ENCODE assay signal across 8 cellular contexts in the genomic region with DNA sequence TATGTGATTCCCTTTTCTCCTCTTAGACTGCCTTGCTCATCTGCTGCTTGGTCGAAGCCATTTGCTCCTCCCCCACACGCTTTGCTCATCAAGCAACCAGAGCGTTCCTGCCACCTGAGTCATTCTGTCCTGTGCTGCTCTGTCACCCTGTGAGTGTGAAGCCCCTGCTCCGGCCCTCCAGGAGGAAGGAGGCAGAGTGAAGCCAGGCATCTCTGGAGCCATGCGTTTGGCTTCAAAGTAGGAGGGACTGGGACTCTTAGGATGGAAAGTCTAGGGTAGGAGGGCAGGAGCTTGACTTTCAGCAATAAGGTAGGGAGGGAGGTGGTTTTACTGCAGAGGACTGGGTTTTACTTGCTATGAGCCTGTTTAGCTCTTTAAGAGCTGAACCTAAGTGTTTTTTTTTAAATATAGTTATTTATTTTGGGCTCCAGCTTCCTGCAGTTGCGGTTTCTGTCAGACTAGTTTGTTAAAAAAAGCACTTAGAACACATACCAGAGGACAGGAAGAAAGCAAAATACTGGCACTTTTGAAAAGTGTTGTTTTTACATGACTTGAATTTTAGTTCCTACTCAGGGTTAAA.
DNase-seq lines count a peak whose midpoint lies in the region; ATAC-seq and TF ChIP-seq lines count a peak whose summit lies in the region.

No MANE protein-coding gene starts in this region.

- H3K36me3 Mint-ChIP-seq in activated naive CD8-positive, alpha-beta T cell treated with anti-CD3 and anti-CD28 coated beads for 36 hours, result no peaks in the 10 kb centered on the region

- ATAC-seq in GM19043 (IDR thresholded peaks at IDR 0.05; ENCODE audit: low read depth, unreplicated experiment) (peak; percentile 88), HG03196 (IDR thresholded peaks at IDR 0.05; ENCODE audit: unreplicated experiment) (peak; percentile 94), SK-N-SH treated with all-trans-retinoic acid at 6 μM for 48 hours (peak; percentile 90)

- peak overlapping the region; percentile 92 for H3K27ac Mint-ChIP-seq in activated naive CD8-positive, alpha-beta T cell treated with anti-CD3 and anti-CD28 coated beads for 36 hours

- DNase-seq in ACHN, result peak; percentile 85
- peak; percentile 76 for DNase-seq in activated naive CD8-positive, alpha-beta T cell treated with anti-CD3 and anti-CD28 coated beads for 36 hours
- peak; percentile 17 for DNase-seq in inferior parietal cortex (ENCODE audit: extremely low spot score)
- DNase-seq in stimulated activated CD4-positive, alpha-beta T cell treated with anti-CD3 and anti-CD28 coated beads, Interleukin-2, amount 100 ng/mL, for 24 hours, result peak; percentile 76 to 81
- DNase-seq in DMS153 (lab: John Stamatoyannopoulos, UW), result no peak

- H3K9me3 Mint-ChIP-seq in activated naive CD8-positive, alpha-beta T cell treated with anti-CD3 and anti-CD28 coated beads for 36 hours, result no peaks in the 10 kb centered on the region

- peak overlapping the region; percentile 71 for H3K4me3 Mint-ChIP-seq in activated naive CD8-positive, alpha-beta T cell treated with anti-CD3 and anti-CD28 coated beads for 36 hours

- H3K27me3 Mint-ChIP-seq in activated naive CD8-positive, alpha-beta T cell treated with anti-CD3 and anti-CD28 coated beads for 36 hours, result no peaks in the 10 kb centered on the region

- H3K4me1 Mint-ChIP-seq in activated naive CD8-positive, alpha-beta T cell treated with anti-CD3 and anti-CD28 coated beads for 36 hours, result peaks cover 32% of the 10 kb centered on the region

- in situ Hi-C loops in ACHN (cut with HindIII; ENCODE audit: low pct_ligation_motif_present, low pct_unique_long_range_greater_than_20kb, low sequenced_read_pairs), result no loop called here

TF ChIP-seq in SK-N-SH treated with all-trans-retinoic acid at 6 μM for 48 hours, 23 proteins besides CTCF, POLR2A, EP300 and RAD21:
- TF ChIP-seq, protein P1, sequence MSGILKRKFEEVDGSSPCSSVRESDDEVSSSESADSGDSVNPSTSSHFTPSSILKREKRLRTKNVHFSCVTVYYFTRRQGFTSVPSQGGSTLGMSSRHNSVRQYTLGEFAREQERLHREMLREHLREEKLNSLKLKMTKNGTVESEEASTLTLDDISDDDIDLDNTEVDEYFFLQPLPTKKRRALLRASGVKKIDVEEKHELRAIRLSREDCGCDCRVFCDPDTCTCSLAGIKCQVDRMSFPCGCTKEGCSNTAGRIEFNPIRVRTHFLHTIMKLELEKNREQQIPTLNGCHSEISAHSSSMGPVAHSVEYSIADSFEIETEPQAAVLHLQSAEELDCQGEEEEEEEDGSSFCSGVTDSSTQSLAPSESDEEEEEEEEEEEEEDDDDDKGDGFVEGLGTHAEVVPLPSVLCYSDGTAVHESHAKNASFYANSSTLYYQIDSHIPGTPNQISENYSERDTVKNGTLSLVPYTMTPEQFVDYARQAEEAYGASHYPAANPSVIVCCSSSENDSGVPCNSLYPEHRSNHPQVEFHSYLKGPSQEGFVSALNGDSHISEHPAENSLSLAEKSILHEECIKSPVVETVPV (CRISPR knock-in tag; IDR thresholded peaks at IDR 0.05), result no peak
- no peak for TF ChIP-seq TCF4 (CRISPR knock-in tag; IDR thresholded peaks at IDR 0.05; ENCODE audit: borderline replicate concordance)
